In the genomic region with DNA sequence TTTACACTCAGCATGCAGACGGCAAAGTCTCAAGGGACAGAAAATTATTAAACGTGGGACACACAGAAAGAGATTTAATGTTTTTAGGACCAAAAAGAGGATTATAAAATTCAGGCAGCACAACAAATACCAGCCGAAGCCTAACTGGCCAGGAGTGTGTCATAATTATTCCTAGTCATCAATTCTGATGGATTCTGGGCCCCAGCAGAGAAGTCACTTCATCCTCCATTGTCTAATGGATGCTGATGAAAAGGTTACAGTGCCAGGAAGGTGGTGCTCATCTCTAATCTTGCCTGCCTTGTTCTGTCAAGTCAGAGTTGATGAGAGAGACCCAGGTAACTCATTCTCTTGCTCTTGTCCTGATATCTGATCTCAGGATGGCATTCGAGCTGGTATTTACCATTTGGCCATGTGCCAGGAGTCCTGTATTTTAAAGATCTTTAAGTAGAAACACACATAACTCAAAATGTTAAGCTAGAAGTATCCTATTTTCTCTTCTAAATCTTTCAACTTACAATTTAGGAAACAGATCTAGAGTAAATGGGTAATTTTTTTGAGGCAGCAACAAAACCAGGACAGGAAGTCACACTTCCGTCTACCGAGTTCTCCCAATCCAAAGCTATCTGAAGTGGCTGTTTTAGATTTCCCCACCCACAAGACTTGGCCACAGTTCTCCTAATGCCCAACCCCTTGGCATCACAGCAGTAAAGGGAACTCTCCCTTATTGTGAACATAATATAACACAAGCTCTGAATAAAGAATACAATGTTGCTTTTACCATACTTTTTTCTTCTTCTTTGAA, we compare ENCODE assay signal across 7 cellular contexts. TPM values are rescaled to one million over a fixed set of nuclear protein-coding genes. Genes with fewer than 3 reads are reported as not detected.
DNase-seq lines count a peak whose midpoint lies in the region; ATAC-seq and TF ChIP-seq lines count a peak whose summit lies in the region.

No MANE protein-coding gene starts in this region.

- H3K27me3 Mint-ChIP-seq in MCF 10A (ENCODE audit: insufficient read depth, unreplicated experiment), result no peaks in the 10 kb centered on the region
- H3K27me3 Mint-ChIP-seq in activated T-cell treated with anti-CD3 and anti-CD28 coated beads, Interleukin-2, amount 50 U/mL, for 72 hours (ENCODE audit: low read depth), result peaks cover 7% of the 10 kb centered on the region

- peak overlapping the region; percentile 92 for H3K27ac Mint-ChIP-seq in MCF 10A (ENCODE audit: low read depth, unreplicated experiment)
- H3K27ac Mint-ChIP-seq in activated T-cell treated with anti-CD3 and anti-CD28 coated beads, Interleukin-2, amount 50 U/mL, for 72 hours, result no peak overlapping the region

- intact Hi-C loops in MCF 10A (cut with micrococcal nuclease), result no loop called here
- intact Hi-C loops in sciatic nerve (cut with DNase I), result no loop called here

- DNase-seq in NCI-H146 (lab: John Stamatoyannopoulos, UW) (peak; percentile 48), MCF 10A (ENCODE audit: unreplicated experiment) (peak; percentile 81), sciatic nerve (ENCODE audit: low spot score) (no peak), islet precursor cell (no peak)
- no peak for DNase-seq in activated T-cell treated with anti-CD3 and anti-CD28 coated beads, Interleukin-2, amount 50 U/mL, for 72 hours
- no peak for DNase-seq in activated CD4-positive, alpha-beta T cell treated with anti-CD3 and anti-CD28 coated beads, Interleukin-2, amount 50 U/mL, for 48 hours

- peaks cover 6% of the 10 kb centered on the region for H3K9me3 Mint-ChIP-seq in MCF 10A (ENCODE audit: unreplicated experiment)
- no peaks in the 10 kb centered on the region for H3K9me3 Mint-ChIP-seq in activated T-cell treated with anti-CD3 and anti-CD28 coated beads, Interleukin-2, amount 50 U/mL, for 72 hours

- H3K36me3 Mint-ChIP-seq in MCF 10A (ENCODE audit: insufficient read depth, unreplicated experiment), result no peaks in the 10 kb centered on the region
- H3K36me3 Mint-ChIP-seq in activated T-cell treated with anti-CD3 and anti-CD28 coated beads, Interleukin-2, amount 50 U/mL, for 72 hours (ENCODE audit: insufficient read depth in 2 of 2), result no peaks in the 10 kb centered on the region

- peak; percentile 71 for ATAC-seq in GM21447 (IDR thresholded peaks at IDR 0.05; ENCODE audit: unreplicated experiment)
- ATAC-seq in sciatic nerve, result peak; percentile 59
- ATAC-seq in activated T-cell treated with anti-CD3 and anti-CD28 coated beads, Interleukin-2, amount 50 U/mL, for 72 hours (replicated peaks in 1 of 2), result no peak

- CTCF ChIA-PET in MCF 10A (lab: Yijun Ruan, JAX), result interaction anchor here (0.6 to 2.3 kb wide), 9 partner anchors 11 to 708 kb away, joined by 3 to 8 read pairs (median 5); no protein-coding TSS in a partner anchor

- H3K4me1 Mint-ChIP-seq in MCF 10A (ENCODE audit: insufficient read depth, unreplicated experiment), result peaks cover 72% of the 10 kb centered on the region
- peaks cover 25% of the 10 kb centered on the region for H3K4me1 Mint-ChIP-seq in activated T-cell treated with anti-CD3 and anti-CD28 coated beads, Interleukin-2, amount 50 U/mL, for 72 hours (ENCODE audit: low read depth)

- TF ChIP-seq CTCF in MCF 10A (IDR thresholded peaks at IDR 0.05; ENCODE audit: unreplicated experiment), result no peak

- POLR2A ChIA-PET in MCF 10A (lab: Yijun Ruan, JAX), result interaction anchor here (0.5 to 9.6 kb wide), 26 partner anchors 10 to 1100 kb away, joined by 3 to 402 read pairs (median 4); a partner anchor contains a TSS

- H3K4me3 Mint-ChIP-seq in MCF 10A (ENCODE audit: unreplicated experiment), result peak overlapping the region; percentile 31
- H3K4me3 Mint-ChIP-seq in activated T-cell treated with anti-CD3 and anti-CD28 coated beads, Interleukin-2, amount 50 U/mL, for 72 hours, result no peak overlapping the region

- TSS peak; percentile 35 for BruUV-seq in MCF 10A (replicated peaks; lab: Mats Ljungman, UMichigan)

RNA-seq across cellular contexts. Expression of a gene that starts 50.0 kb away (rescaled TPM):
- 23.2 and 27.7 TPM in 2 replicates for total RNA-seq in MCF 10A (2022)
- 9.7 TPM for total RNA-seq in sciatic nerve
- 10 to 100 TPM; 27.3 to 29.0 TPM for total RNA-seq in activated T-cell treated with anti-CD3 and anti-CD28 coated beads, Interleukin-2, amount 50 U/mL, for 72 hours

RNA-seq across cellular contexts. Expression of a gene that starts 50.1 kb away (rescaled TPM):
- total RNA-seq in MCF 10A (2022), result 19.8 and 24.3 TPM in 2 replicates
- 27.1 TPM for total RNA-seq in sciatic nerve
- total RNA-seq in activated T-cell treated with anti-CD3 and anti-CD28 coated beads, Interleukin-2, amount 50 U/mL, for 72 hours, result 10 to 100 TPM; 24.0 to 24.3 TPM

Comparison
In these comparisons a context has a peak if more than half of its experiments do, and no peak if none do; other contexts are left out.
1. ATAC-seq: peak in GM21447 (single experiment) and sciatic nerve (single experiment); none in activated T-cell treated with anti-CD3 and anti-CD28 coated beads, Interleukin-2, amount 50 U/mL, for 72 hours (0 of 2).
2. DNase-seq: peak in NCI-H146 (single experiment) and MCF 10A (single experiment); none in sciatic nerve (single experiment), activated T-cell treated with anti-CD3 and anti-CD28 coated beads, Interleukin-2, amount 50 U/mL, for 72 hours (0 of 2), islet precursor cell (single experiment) and activated CD4-positive, alpha-beta T cell treated with anti-CD3 and anti-CD28 coated beads, Interleukin-2, amount 50 U/mL, for 48 hours (0 of 2).